13 cellular contexts compared by ENCODE assay signal in the genomic region with DNA sequence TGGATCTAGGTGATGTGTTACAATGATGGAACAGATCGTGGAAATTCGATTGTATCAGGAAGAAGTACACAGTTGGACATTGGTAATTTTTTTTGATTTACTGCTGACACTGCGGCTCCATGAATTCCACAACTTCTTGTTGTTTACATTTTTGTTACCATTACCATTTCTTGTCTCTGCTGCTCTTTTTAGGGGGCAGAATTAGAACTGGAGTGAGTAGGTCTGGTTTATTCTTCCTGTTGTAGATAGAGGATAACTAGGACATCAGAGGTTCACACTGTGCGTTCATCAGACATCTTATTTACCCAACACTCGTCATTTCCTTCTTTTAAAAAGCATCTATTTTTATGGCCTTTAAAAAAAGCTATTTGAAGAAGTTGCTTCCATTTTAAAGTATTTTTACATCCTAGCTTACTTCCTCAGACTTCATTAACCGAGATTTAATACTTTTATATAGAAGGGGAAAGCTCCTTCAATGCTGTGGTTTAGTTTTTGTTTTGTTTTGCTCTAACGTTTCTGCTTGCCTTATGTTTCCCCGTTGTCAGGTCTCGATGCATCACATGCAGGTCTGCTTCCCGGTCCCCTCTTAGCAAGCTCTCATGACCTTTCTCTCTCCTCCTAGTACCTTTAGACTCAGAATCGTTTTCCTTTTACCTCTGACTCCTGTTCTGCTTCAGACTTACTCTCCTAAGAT.
DNase-seq lines count a peak whose midpoint lies in the region; ATAC-seq and TF ChIP-seq lines count a peak whose summit lies in the region.
"Had no signal": no experiment of that assay in that cellular context is flagged by ENCODE, and none has a peak within 500 bp of the region (broad histone marks: within the 10 kb centered on the region; RNA-seq: fewer than 3 reads in every experiment).

No MANE protein-coding gene starts in this region.

- H3K9me3 ChIP-seq in DOHH2 (ENCODE audit: control insufficient read depth, insufficient read depth, low read length) = no peaks in the 10 kb centered on the region
- no peaks in the 10 kb centered on the region for H3K9me3 ChIP-seq in ovary
- H3K9me3 ChIP-seq: heart right ventricle, tibial artery had no signal

- H3K4me3 ChIP-seq in DOHH2 (ENCODE audit: low read length) (peak overlapping the region; percentile 10; the same call in 1 of the 2 replicates), fibroblast of villous mesenchyme (ENCODE audit: low read depth, low read length) (peak overlapping the region; percentile 14), ovary (no peak overlapping the region)
- H3K4me3 ChIP-seq: heart right ventricle, tibial artery had no signal

- TF ChIP-seq CTCF in DOHH2 (IDR thresholded peaks at IDR 0.05; ENCODE audit: low read depth, low read length, poor library complexity, severe bottlenecking) = no peak
- TF ChIP-seq CTCF in fibroblast of villous mesenchyme (IDR thresholded peaks at IDR 0.05; ENCODE audit: insufficient read depth, low read depth, low read length) = no peak
- TF ChIP-seq CTCF in ovary (IDR thresholded peaks at IDR 0.05) = no peak

- H3K79me2 ChIP-seq in DOHH2 (ENCODE audit: control insufficient read depth, low read length) = peaks cover 86% of the 10 kb centered on the region

- intact Hi-C loops in ovary (cut with DNase I) = no loop called here

- H3K27ac ChIP-seq in DOHH2 (ENCODE audit: low read depth, low read length) (peak overlapping the region; percentile 54), ovary (peak overlapping the region in 1 of 2 donors; percentile 64)

- no peaks in the 10 kb centered on the region for H3K9me2 ChIP-seq in DOHH2 (replicated peaks; ENCODE audit: control insufficient read depth, low read length)

- H3K36me3 ChIP-seq in DOHH2 (ENCODE audit: control insufficient read depth, low read length) = peaks cover 6% of the 10 kb centered on the region; the same call in 1 of the 2 replicates
- no peaks in the 10 kb centered on the region for H3K36me3 ChIP-seq in ovary
- H3K36me3 ChIP-seq: heart right ventricle, tibial artery had no signal

- ATAC-seq in GM19467 (IDR thresholded peaks at IDR 0.05; ENCODE audit: unreplicated experiment) (peak; percentile 50), HG03439 (IDR thresholded peaks at IDR 0.05; ENCODE audit: unreplicated experiment) (peak; percentile 34), SK-N-SH treated with all-trans-retinoic acid at 6 μM for 48 hours (no peak)

- WGBS in ovary, 3 donors = 12 to 33% (median 13%) methylated on average over 11 of the region's 11 CpGs

- H3K4me2 ChIP-seq in DOHH2 (ENCODE audit: low read length) = peak overlapping the region; percentile 42

- TF ChIP-seq POLR2A in ovary (IDR thresholded peaks at IDR 0.05) = no peak

- TF ChIP-seq EP300 in ovary (IDR thresholded peaks at IDR 0.05) = no peak

- DNase-seq in fibroblast of villous mesenchyme (ENCODE audit: low read depth) (peak; percentile 75), AML-193 (lab: John Stamatoyannopoulos, UW) (no peak), ovary (no peak)
- no peak for DNase-seq in stimulated activated CD4-positive, alpha-beta T cell treated with anti-CD3 and anti-CD28 coated beads, Interleukin-1b, Interleukin-23, amount 100 ng/mL, for 48 hours
- DNase-seq: heart right ventricle; NCI-H2081 treated with DMSO at 0.1 percent for 48 hours; Right ventricle myocardium superior; stimulated activated CD4-positive, alpha-beta T cell treated with anti-CD3 and anti-CD28 coated beads, Interleukin-2, amount 100 ng/mL, for 48 hours; tibial artery had no signal

- H3K4me1 ChIP-seq in DOHH2 (ENCODE audit: control insufficient read depth, low read length) (peaks cover 74% of the 10 kb centered on the region), ovary (ENCODE audit: insufficient read depth) (peaks cover 24% of the 10 kb centered on the region)

- peaks cover 7% of the 10 kb centered on the region for H3F3A ChIP-seq in DOHH2 (ENCODE audit: control insufficient read depth, insufficient read depth)

- H3K27me3 ChIP-seq in DOHH2 (ENCODE audit: control insufficient read depth, low read length) = no peaks in the 10 kb centered on the region
- H3K27me3 ChIP-seq in ovary = no peaks in the 10 kb centered on the region
- H3K27me3 ChIP-seq: heart right ventricle, tibial artery had no signal

- H4K20me1 ChIP-seq in DOHH2 (ENCODE audit: control insufficient read depth, insufficient read depth, low read depth, low read length) = peaks cover 14% of the 10 kb centered on the region; the same call in 1 of the 2 replicates

TF ChIP-seq in SK-N-SH treated with all-trans-retinoic acid at 6 μM for 48 hours, 23 proteins besides CTCF, POLR2A, EP300 and RAD21:
- TF ChIP-seq GLIS3 (CRISPR knock-in tag; IDR thresholded peaks at IDR 0.05) (no peak), RARB (CRISPR knock-in tag; IDR thresholded peaks at IDR 0.05) (no peak), SNAI2 (CRISPR knock-in tag; IDR thresholded peaks at IDR 0.05) (no peak), ZNF8 (CRISPR knock-in tag; IDR thresholded peaks at IDR 0.05) (no peak), PPARA (CRISPR knock-in tag; IDR thresholded peaks at IDR 0.05; ENCODE audit: borderline replicate concordance) (no peak), ZFP30 (CRISPR knock-in tag; IDR thresholded peaks at IDR 0.05) (no peak), ARNTL (CRISPR knock-in tag; IDR thresholded peaks at IDR 0.05; ENCODE audit: borderline replicate concordance, low read depth) (no peak)
- TF ChIP-seq, protein P1, sequence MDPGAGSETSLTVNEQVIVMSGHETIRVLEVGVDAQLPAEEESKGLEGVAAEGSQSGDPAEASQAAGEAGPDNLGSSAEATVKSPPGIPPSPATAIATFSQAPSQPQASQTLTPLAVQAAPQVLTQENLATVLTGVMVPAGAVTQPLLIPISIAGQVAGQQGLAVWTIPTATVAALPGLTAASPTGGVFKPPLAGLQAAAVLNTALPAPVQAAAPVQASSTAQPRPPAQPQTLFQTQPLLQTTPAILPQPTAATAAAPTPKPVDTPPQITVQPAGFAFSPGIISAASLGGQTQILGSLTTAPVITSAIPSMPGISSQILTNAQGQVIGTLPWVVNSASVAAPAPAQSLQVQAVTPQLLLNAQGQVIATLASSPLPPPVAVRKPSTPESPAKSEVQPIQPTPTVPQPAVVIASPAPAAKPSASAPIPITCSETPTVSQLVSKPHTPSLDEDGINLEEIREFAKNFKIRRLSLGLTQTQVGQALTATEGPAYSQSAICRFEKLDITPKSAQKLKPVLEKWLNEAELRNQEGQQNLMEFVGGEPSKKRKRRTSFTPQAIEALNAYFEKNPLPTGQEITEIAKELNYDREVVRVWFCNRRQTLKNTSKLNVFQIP (CRISPR knock-in tag; IDR thresholded peaks at IDR 0.05; ENCODE audit: borderline replicate concordance, low read depth) = no peak
- TF ChIP-seq, protein P2, sequence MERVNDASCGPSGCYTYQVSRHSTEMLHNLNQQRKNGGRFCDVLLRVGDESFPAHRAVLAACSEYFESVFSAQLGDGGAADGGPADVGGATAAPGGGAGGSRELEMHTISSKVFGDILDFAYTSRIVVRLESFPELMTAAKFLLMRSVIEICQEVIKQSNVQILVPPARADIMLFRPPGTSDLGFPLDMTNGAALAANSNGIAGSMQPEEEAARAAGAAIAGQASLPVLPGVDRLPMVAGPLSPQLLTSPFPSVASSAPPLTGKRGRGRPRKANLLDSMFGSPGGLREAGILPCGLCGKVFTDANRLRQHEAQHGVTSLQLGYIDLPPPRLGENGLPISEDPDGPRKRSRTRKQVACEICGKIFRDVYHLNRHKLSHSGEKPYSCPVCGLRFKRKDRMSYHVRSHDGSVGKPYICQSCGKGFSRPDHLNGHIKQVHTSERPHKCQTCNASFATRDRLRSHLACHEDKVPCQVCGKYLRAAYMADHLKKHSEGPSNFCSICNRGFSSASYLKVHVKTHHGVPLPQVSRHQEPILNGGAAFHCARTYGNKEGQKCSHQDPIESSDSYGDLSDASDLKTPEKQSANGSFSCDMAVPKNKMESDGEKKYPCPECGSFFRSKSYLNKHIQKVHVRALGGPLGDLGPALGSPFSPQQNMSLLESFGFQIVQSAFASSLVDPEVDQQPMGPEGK (CRISPR knock-in tag; IDR thresholded peaks at IDR 0.05; ENCODE audit: borderline replicate concordance) = no peak
TF ChIP-seq in SK-N-SH treated with all-trans-retinoic acid at 6 μM for 48 hours: peak in this region for 0.
